21 cellular contexts compared by ENCODE assay signal in the genomic region with DNA sequence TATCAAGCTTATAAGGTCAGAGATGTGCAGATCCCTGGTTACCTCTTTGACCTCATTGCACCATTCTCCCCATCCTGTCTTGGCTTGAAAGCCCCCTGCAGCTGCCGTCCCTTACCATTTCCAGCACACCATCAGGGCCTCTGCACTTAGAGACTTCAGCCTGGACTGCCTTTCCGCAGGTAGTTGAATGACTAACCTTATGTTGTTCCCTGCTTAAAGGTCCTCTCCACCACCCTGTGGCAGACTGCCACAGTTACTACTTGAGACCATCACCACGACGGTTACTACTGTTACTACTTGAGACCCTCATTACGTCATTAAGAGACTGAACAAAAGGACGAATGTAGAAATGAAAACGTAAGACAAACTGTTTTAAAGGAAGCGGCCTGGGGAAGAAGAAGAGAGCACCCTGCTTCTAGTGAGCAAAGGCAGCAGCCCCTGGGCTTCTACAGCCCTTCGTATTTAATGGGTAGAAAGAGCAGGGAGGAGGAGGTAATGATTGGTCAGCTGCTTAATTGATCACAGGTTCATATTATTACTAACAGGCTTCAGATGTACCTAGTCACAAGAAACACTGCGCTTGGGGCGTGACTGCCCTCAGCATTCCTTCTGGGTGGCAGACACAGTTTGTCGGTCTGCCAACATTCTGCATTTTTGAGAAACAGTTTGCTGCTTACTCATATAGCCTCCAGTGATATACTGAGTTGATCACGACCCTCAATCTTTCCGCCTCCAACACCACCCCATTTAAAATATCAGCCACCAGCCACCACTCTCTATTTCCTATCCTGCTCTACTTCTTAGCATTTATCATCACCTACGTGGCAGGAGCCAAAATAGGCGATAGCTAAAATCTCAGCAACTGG.
A peak's percentile ranks its signal among the peaks of the same experiment; 100 is the strongest.
DNase-seq lines count a peak whose midpoint lies in the region; ATAC-seq and TF ChIP-seq lines count a peak whose summit lies in the region.
"Had no signal": no experiment of that assay in that cellular context is flagged by ENCODE, and none has a peak within 500 bp of the region (broad histone marks: within the 10 kb centered on the region; RNA-seq: fewer than 3 reads in every experiment).

No MANE protein-coding gene starts in this region.

- H3K36me3 Mint-ChIP-seq in MCF 10A (ENCODE audit: insufficient read depth, unreplicated experiment): no peaks in the 10 kb centered on the region

- intact Hi-C loops in MCF 10A (cut with micrococcal nuclease) (no loop called here), breast epithelium (cut with DNase I; ENCODE audit: low total_unique reads) (loop anchor here (5.0 kb wide), 1 partner anchor 127 kb away; no protein-coding TSS in a partner anchor)

- no peaks in the 10 kb centered on the region for H3K4me1 ChIP-seq in breast epithelium
- H3K4me1 ChIP-seq: prostate gland had no signal

- no peaks in the 10 kb centered on the region for H3K36me3 ChIP-seq in breast epithelium
- H3K36me3 ChIP-seq: prostate gland, thoracic aorta had no signal

- no peaks in the 10 kb centered on the region for H3K27me3 ChIP-seq in breast epithelium

- TF ChIP-seq CTCF in MCF 10A (IDR thresholded peaks at IDR 0.05; ENCODE audit: unreplicated experiment): no peak
- no peak for TF ChIP-seq CTCF in breast epithelium (IDR thresholded peaks at IDR 0.05)
- no peak for TF ChIP-seq CTCF in fibroblast of mammary gland (conservative IDR thresholded peaks at IDR 0.05; ENCODE audit: control insufficient read depth, insufficient read depth, low read depth, low read length)

- H3K4me3 ChIP-seq in breast epithelium (no peak overlapping the region), fibroblast of mammary gland (ENCODE audit: control insufficient read depth, low read depth, low read length) (no peak overlapping the region)
- H3K4me3 ChIP-seq: prostate gland, thoracic aorta had no signal

- ATAC-seq in SK-N-SH treated with all-trans-retinoic acid at 6 μM for 48 hours (peak; percentile 30; the same call in 2 of the 3 replicates), HG03565 (IDR thresholded peaks at IDR 0.05; ENCODE audit: unreplicated experiment) (no peak)

- peak; percentile 60 for DNase-seq in MCF 10A (ENCODE audit: unreplicated experiment)
- DNase-seq in breast epithelium (ENCODE audit: low spot score in 2 of 2): no peak
- DNase-seq in fibroblast of mammary gland (ENCODE audit: low read depth): peak; percentile 14
- DNase-seq in ureter (ENCODE audit: low spot score): peak; percentile 57
- no peak for DNase-seq in DMS114 treated with DMSO at 0.1 percent for 48 hours (lab: John Stamatoyannopoulos, UW; ENCODE audit: unreplicated experiment)
- DNase-seq in DMS79 (lab: John Stamatoyannopoulos, UW): no peak
- DNase-seq: activated CD4-positive, alpha-beta T cell treated with anti-CD3 and anti-CD28 coated beads for 4 hours; activated effector memory CD4-positive, alpha-beta T cell treated with Interleukin-2 at 50 U/mL for 16 hours; C1 segment of cervical spinal cord; KG1; kidney glomerular epithelial cell; mesenchymal stem cell; NCI-H1048; nephron progenitor cell; SIG-M5 had no signal

- CTCF ChIA-PET in MCF 10A (lab: Yijun Ruan, JAX): interaction anchor here (0.7 to 1.1 kb wide), 2 partner anchors 46 to 165 kb away, joined by 4 read pairs; no protein-coding TSS in a partner anchor

- no peaks in the 10 kb centered on the region for H3K9me3 Mint-ChIP-seq in MCF 10A (ENCODE audit: unreplicated experiment)
- H3K9me3 Mint-ChIP-seq: central memory CD8-positive, alpha-beta T cell; nephron progenitor cell had no signal

- H3K4me1 Mint-ChIP-seq in MCF 10A (ENCODE audit: insufficient read depth, unreplicated experiment): peaks cover 17% of the 10 kb centered on the region
- H3K4me1 Mint-ChIP-seq: central memory CD8-positive, alpha-beta T cell had no signal

- H3K27ac ChIP-seq in breast epithelium: no peak overlapping the region
- H3K27ac ChIP-seq: 22Rv1, prostate gland, thoracic aorta had no signal

- H3K9me3 ChIP-seq in breast epithelium: no peaks in the 10 kb centered on the region
- H3K9me3 ChIP-seq: prostate gland, thoracic aorta had no signal

- TF ChIP-seq POLR2A in breast epithelium (IDR thresholded peaks at IDR 0.05): no peak

- no peak overlapping the region for H3K4me3 Mint-ChIP-seq in MCF 10A (ENCODE audit: unreplicated experiment)
- H3K4me3 Mint-ChIP-seq: central memory CD8-positive, alpha-beta T cell; nephron progenitor cell had no signal

- H3K27me3 Mint-ChIP-seq in MCF 10A (ENCODE audit: insufficient read depth, unreplicated experiment): no peaks in the 10 kb centered on the region
- H3K27me3 Mint-ChIP-seq: central memory CD8-positive, alpha-beta T cell had no signal

- POLR2A ChIA-PET in MCF 10A (lab: Yijun Ruan, JAX): interaction anchor here (1.0 kb wide), 2 partner anchors 13 to 17 kb away, joined by 4 read pairs; no protein-coding TSS in a partner anchor

- peak overlapping the region; percentile 44 for H3K27ac Mint-ChIP-seq in MCF 10A (ENCODE audit: low read depth, unreplicated experiment)
- H3K27ac Mint-ChIP-seq: nephron progenitor cell had no signal

- no TSS peak for BruUV-seq in MCF 10A (replicated peaks; lab: Mats Ljungman, UMichigan)

TF ChIP-seq in SK-N-SH treated with all-trans-retinoic acid at 6 μM for 48 hours, 23 proteins besides CTCF, POLR2A, EP300 and RAD21:
- TF ChIP-seq, protein P1, sequence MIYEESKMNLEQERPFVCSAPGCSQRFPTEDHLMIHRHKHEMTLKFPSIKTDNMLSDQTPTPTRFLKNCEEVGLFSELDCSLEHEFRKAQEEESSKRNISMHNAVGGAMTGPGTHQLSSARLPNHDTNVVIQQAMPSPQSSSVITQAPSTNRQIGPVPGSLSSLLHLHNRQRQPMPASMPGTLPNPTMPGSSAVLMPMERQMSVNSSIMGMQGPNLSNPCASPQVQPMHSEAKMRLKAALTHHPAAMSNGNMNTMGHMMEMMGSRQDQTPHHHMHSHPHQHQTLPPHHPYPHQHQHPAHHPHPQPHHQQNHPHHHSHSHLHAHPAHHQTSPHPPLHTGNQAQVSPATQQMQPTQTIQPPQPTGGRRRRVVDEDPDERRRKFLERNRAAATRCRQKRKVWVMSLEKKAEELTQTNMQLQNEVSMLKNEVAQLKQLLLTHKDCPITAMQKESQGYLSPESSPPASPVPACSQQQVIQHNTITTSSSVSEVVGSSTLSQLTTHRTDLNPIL (CRISPR knock-in tag; IDR thresholded peaks at IDR 0.05; ENCODE audit: low read depth): no peak
- TF ChIP-seq ZNF70 (CRISPR knock-in tag; IDR thresholded peaks at IDR 0.05) (no peak), TOX (CRISPR knock-in tag; IDR thresholded peaks at IDR 0.05; ENCODE audit: borderline replicate concordance) (no peak), RARB (CRISPR knock-in tag; IDR thresholded peaks at IDR 0.05) (no peak), TCF4 (CRISPR knock-in tag; IDR thresholded peaks at IDR 0.05; ENCODE audit: borderline replicate concordance) (no peak), ZNF8 (CRISPR knock-in tag; IDR thresholded peaks at IDR 0.05) (no peak), BACH2 (CRISPR knock-in tag; IDR thresholded peaks at IDR 0.05; ENCODE audit: borderline replicate concordance) (no peak), SNAI2 (CRISPR knock-in tag; IDR thresholded peaks at IDR 0.05) (no peak), GLIS3 (CRISPR knock-in tag; IDR thresholded peaks at IDR 0.05) (no peak), ARNTL (CRISPR knock-in tag; IDR thresholded peaks at IDR 0.05; ENCODE audit: borderline replicate concordance, low read depth) (no peak), POU6F1 (CRISPR knock-in tag; IDR thresholded peaks at IDR 0.05; ENCODE audit: borderline replicate concordance, low read depth) (no peak)

Comparison
In these comparisons a context has a peak if more than half of its experiments do, and no peak if none do; other contexts are left out.
1. DNase-seq: peak in MCF 10A (single experiment), fibroblast of mammary gland (single experiment) and ureter (single experiment); none in breast epithelium (0 of 2), DMS114 treated with DMSO at 0.1 percent for 48 hours (single experiment) and DMS79 (single experiment).